ENCODE assay signal across 8 cellular contexts in the genomic region with DNA sequence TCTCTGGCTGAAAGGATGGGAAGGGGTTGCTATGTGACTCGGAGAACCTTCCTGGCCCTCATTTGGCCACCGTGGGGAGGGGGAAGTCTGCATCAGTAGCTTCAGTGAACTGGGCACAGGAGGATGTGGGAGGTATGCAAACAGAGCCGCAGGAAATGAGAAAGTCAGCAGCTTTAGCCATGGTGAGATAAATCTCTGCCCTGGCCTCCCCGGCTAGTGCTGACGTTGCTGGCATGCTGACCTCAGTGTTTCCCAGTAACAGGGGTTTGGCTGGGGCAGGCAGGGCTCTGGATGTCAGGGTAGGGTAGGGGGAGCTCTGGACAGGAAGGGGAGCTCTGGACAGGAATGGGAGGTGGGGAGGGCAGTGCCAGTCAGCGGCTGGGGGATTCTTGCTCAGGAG. TPM values are rescaled to one million over a fixed set of nuclear protein-coding genes. Genes with fewer than 3 reads are reported as not detected.
DNase-seq lines count a peak whose midpoint lies in the region; ATAC-seq and TF ChIP-seq lines count a peak whose summit lies in the region.

No MANE protein-coding gene starts in this region.

- no peak overlapping the region for H3K4me3 ChIP-seq in testis

- H3K27ac Mint-ChIP-seq in WTC11: 0 out of 2 replicates have a peak overlapping the region, but pooled peaks have one; percentile 30

- CTCF ChIA-PET in WTC11 (lab: Charles Lee): interaction anchor here (0.6 to 8.4 kb wide), 46 partner anchors 11 to 316 kb away, joined by 3 to 372 read pairs (median 7); a partner anchor contains a TSS

- no peaks in the 10 kb centered on the region for H3K27me3 Mint-ChIP-seq in WTC11 (ENCODE audit: low read depth)

- no peaks in the 10 kb centered on the region for H3K36me3 ChIP-seq in testis (ENCODE audit: low read depth, missing control alignments)

- no peak for TF ChIP-seq CTCF in WTC11 (IDR thresholded peaks at IDR 0.05)
- TF ChIP-seq CTCF in testis (IDR thresholded peaks at IDR 0.05): no peak

- POLR2A ChIA-PET in WTC11 (lab: Charles Lee): interaction anchor here (1.0 to 1.4 kb wide), 3 partner anchors 27 to 51 kb away, joined by 3 to 8 read pairs (median 4); a partner anchor contains a TSS

- intact Hi-C loops in testis (cut with DNase I; ENCODE audit: low total_unique reads): loop anchor here (5.0 kb wide), 1 partner anchor 66 kb away; no protein-coding TSS in a partner anchor

- peak; percentile 12 for DNase-seq in stimulated activated CD4-positive, alpha-beta T cell treated with anti-CD3 and anti-CD28 coated beads, Interleukin-15, amount 100 ng/mL, for 24 hours
- no peak for DNase-seq in stimulated activated CD4-positive, alpha-beta T cell treated with anti-CD3 and anti-CD28 coated beads, Interleukin-4, amount 100 ng/mL, for 24 hours
- DNase-seq in WTC11 (ENCODE audit: low spot score): no peak
- peak; percentile 54 for DNase-seq in iPS-NIHi7 (ENCODE audit: extremely low spot score)
- DNase-seq in testis: peak; percentile 72
- DNase-seq in NCI-H2081 (lab: John Stamatoyannopoulos, UW): no peak
- DNase-seq in HuH-7 (ENCODE audit: low spot score): no peak
- no peak for DNase-seq in NCI-H2029 (lab: John Stamatoyannopoulos, UW)

- peak overlapping the region; percentile 20 to 64 for H3K27ac ChIP-seq in testis

- H3K27me3 ChIP-seq in testis: no peaks in the 10 kb centered on the region

- H3K9me3 Mint-ChIP-seq in WTC11: no peaks in the 10 kb centered on the region

- no peaks in the 10 kb centered on the region for H3K9me3 ChIP-seq in testis

- H3K4me1 Mint-ChIP-seq in WTC11: peaks cover 67% of the 10 kb centered on the region

- no peak overlapping the region; the same call in 1 of the 2 replicates for H3K4me3 Mint-ChIP-seq in WTC11

- 36 to 39% methylated on average over 6 of the region's 6 CpGs for WGBS in testis, 2 donors

- H3K4me1 ChIP-seq in testis: peaks cover 25% of the 10 kb centered on the region

- no peak for TF ChIP-seq POLR2A in testis (IDR thresholded peaks at IDR 0.05)

- peak; percentile 7 for ATAC-seq in WTC11

- H3K36me3 Mint-ChIP-seq in WTC11: no peaks in the 10 kb centered on the region

TF ChIP-seq in WTC11, 78 proteins besides CTCF, POLR2A, EP300 and RAD21:
- TF ChIP-seq, protein P1, sequence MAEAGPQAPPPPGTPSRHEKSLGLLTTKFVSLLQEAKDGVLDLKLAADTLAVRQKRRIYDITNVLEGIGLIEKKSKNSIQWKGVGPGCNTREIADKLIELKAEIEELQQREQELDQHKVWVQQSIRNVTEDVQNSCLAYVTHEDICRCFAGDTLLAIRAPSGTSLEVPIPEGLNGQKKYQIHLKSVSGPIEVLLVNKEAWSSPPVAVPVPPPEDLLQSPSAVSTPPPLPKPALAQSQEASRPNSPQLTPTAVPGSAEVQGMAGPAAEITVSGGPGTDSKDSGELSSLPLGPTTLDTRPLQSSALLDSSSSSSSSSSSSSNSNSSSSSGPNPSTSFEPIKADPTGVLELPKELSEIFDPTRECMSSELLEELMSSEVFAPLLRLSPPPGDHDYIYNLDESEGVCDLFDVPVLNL (CRISPR knock-in tag; IDR thresholded peaks at IDR 0.05; ENCODE audit: borderline replicate concordance, low read depth): no peak
- TF ChIP-seq FOXP1 (CRISPR knock-in tag; IDR thresholded peaks at IDR 0.05; ENCODE audit: borderline replicate concordance) (no peak), PRRX2 (CRISPR knock-in tag; IDR thresholded peaks at IDR 0.05) (no peak), SP1 (CRISPR knock-in tag; conservative IDR thresholded peaks at IDR 0.05) (no peak), IRF2 (CRISPR knock-in tag; IDR thresholded peaks at IDR 0.05; ENCODE audit: borderline replicate concordance, low read depth) (no peak), NR3C1 (CRISPR knock-in tag; conservative IDR thresholded peaks at IDR 0.05; ENCODE audit: low read depth) (no peak), NR2C2 (CRISPR knock-in tag; IDR thresholded peaks at IDR 0.05) (no peak), ZNF317 (CRISPR knock-in tag; IDR thresholded peaks at IDR 0.05; ENCODE audit: borderline replicate concordance, low read depth) (no peak), ZNF263 (CRISPR knock-in tag; IDR thresholded peaks at IDR 0.05; ENCODE audit: low read depth) (no peak), ESRRA (CRISPR knock-in tag; IDR thresholded peaks at IDR 0.05; ENCODE audit: borderline replicate concordance) (no peak)
- TF ChIP-seq, protein P2, sequence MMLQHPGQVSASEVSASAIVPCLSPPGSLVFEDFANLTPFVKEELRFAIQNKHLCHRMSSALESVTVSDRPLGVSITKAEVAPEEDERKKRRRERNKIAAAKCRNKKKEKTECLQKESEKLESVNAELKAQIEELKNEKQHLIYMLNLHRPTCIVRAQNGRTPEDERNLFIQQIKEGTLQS (CRISPR knock-in tag; conservative IDR thresholded peaks at IDR 0.05): no peak

RNA-seq across cellular contexts. Expression of a gene that starts 2.3 kb away (rescaled TPM):
- total RNA-seq in WTC11 (2021) (not detected in 3 replicates), testis (under 1 TPM; 0.19 to 0.24 TPM)
- not detected for polyA plus RNA-seq in testis (ENCODE audit: insufficient read depth, low read depth, low replicate concordance)

RNA-seq across cellular contexts. Expression of a gene that starts 16.6 kb away (rescaled TPM):
- total RNA-seq in WTC11 (2021) (0.07 to 0.11 TPM in 2 of 3 replicates, not detected in the other), testis (not detected)
- not detected for polyA plus RNA-seq in testis (ENCODE audit: insufficient read depth, low read depth, low replicate concordance)

RNA-seq across cellular contexts. Expression of a gene that starts 26.1 kb away (rescaled TPM):
- 67.8 to 81.3 TPM (median 71.3 TPM) in 3 replicates for total RNA-seq in WTC11 (2021)
- total RNA-seq in testis: 10 to 100 TPM; 17.7 to 26.9 TPM
- polyA plus RNA-seq in testis (ENCODE audit: insufficient read depth, low read depth, low replicate concordance): 60.8 TPM

RNA-seq across cellular contexts. Expression of a gene that starts 26.5 kb away (rescaled TPM):
- total RNA-seq in WTC11 (2021): 196 to 229 TPM (median 204 TPM) in 3 replicates
- total RNA-seq in testis: 100 to 1,000 TPM; 209 to 216 TPM
- 151 TPM for polyA plus RNA-seq in testis (ENCODE audit: insufficient read depth, low read depth, low replicate concordance)

Comparison
In these comparisons a context has a peak if more than half of its experiments do, and no peak if none do; other contexts are left out.
1. DNase-seq: peak in stimulated activated CD4-positive, alpha-beta T cell treated with anti-CD3 and anti-CD28 coated beads, Interleukin-15, amount 100 ng/mL, for 24 hours (single experiment), iPS-NIHi7 (single experiment) and testis (single experiment); none in stimulated activated CD4-positive, alpha-beta T cell treated with anti-CD3 and anti-CD28 coated beads, Interleukin-4, amount 100 ng/mL, for 24 hours (single experiment), WTC11 (single experiment), NCI-H2081 (0 of 2), HuH-7 (single experiment) and NCI-H2029 (single experiment).